8 cellular contexts compared by ENCODE assay signal in genomic region chr16:68079616-68080344, GRCh38. TPM values are rescaled to one million over a fixed set of nuclear protein-coding genes. Genes with fewer than 3 reads are reported as not detected.
A peak's percentile ranks its signal among the peaks of the same experiment; 100 is the strongest.
DNase-seq lines count a peak whose midpoint lies in the region; TF ChIP-seq lines count a peak whose summit lies in the region.

No MANE protein-coding gene starts in this region.

- no peak for TF ChIP-seq POLR2A in lower leg skin (IDR thresholded peaks at IDR 0.05)

- DNase-seq in C1 segment of cervical spinal cord (lab: John Stamatoyannopoulos, UW) = peak in 8 of 14 donors; percentile 22 to 52 (median 28)
- DNase-seq in T follicular helper cell (ENCODE audit: low read depth) = peak; percentile 36
- DNase-seq in activated naive CD8-positive, alpha-beta T cell treated with anti-CD3 and anti-CD28 coated beads for 36 hours = peak; percentile 78
- peak; percentile 75 to 94 for DNase-seq in lower leg skin (ENCODE audit: low spot score in 2 of 2)
- peak; percentile 43 to 52 for DNase-seq in stimulated activated CD8-positive, alpha-beta memory T cell treated with anti-CD3 and anti-CD28 coated beads, Interleukin-2, amount 100 ng/mL, for 1 hour (ENCODE audit: low read depth in 2 of 2)
- no peak for DNase-seq in NCI-H2029 (lab: John Stamatoyannopoulos, UW)
- no peak for DNase-seq in RKO (ENCODE audit: low spot score)
- no peak for DNase-seq in NCI-H2107 treated with DMSO at 0.1 percent for 48 hours (lab: John Stamatoyannopoulos, UW; ENCODE audit: unreplicated experiment)

- peaks cover 45% of the 10 kb centered on the region for H3K36me3 Mint-ChIP-seq in activated naive CD8-positive, alpha-beta T cell treated with anti-CD3 and anti-CD28 coated beads for 36 hours

- intact Hi-C loops in lower leg skin (cut with DNase I; ENCODE audit: low total_unique reads) = loop anchor here (10.0 kb wide), 1 partner anchor 155 kb away; the partner anchor contains the start of gene ESRP2

- H3K4me3 Mint-ChIP-seq in activated naive CD8-positive, alpha-beta T cell treated with anti-CD3 and anti-CD28 coated beads for 36 hours = peak overlapping the region; percentile 61

- peak overlapping the region; percentile 96 for H3K27ac Mint-ChIP-seq in activated naive CD8-positive, alpha-beta T cell treated with anti-CD3 and anti-CD28 coated beads for 36 hours

- H3K9me3 Mint-ChIP-seq in activated naive CD8-positive, alpha-beta T cell treated with anti-CD3 and anti-CD28 coated beads for 36 hours = no peaks in the 10 kb centered on the region

- peaks cover 78% of the 10 kb centered on the region for H3K4me1 Mint-ChIP-seq in activated naive CD8-positive, alpha-beta T cell treated with anti-CD3 and anti-CD28 coated beads for 36 hours

- 47 to 57% methylated on average over 13 of the region's 13 CpGs for WGBS in lower leg skin, 2 donors

- H3K27me3 Mint-ChIP-seq in activated naive CD8-positive, alpha-beta T cell treated with anti-CD3 and anti-CD28 coated beads for 36 hours = no peaks in the 10 kb centered on the region

- TF ChIP-seq CTCF in lower leg skin (IDR thresholded peaks at IDR 0.05) = no peak

- no peak overlapping the region for H3K4me3 ChIP-seq in lower leg skin (ENCODE audit: low read depth, poor library complexity, severe bottlenecking)

RNA-seq across cellular contexts. Expression of gene NFATC3, which starts 5.4 kb away (rescaled TPM):
- 10 to 100 TPM; 76.3 to 79.2 TPM for total RNA-seq in activated naive CD8-positive, alpha-beta T cell treated with anti-CD3 and anti-CD28 coated beads for 36 hours
- 10 to 100 TPM; 28.2 to 49.2 (median 31.9) TPM for total RNA-seq in lower leg skin

RNA-seq across cellular contexts. Expression of gene DUS2, which starts 56.7 kb away (rescaled TPM):
- 10 to 100 TPM; 34.6 to 39.1 TPM for total RNA-seq in activated naive CD8-positive, alpha-beta T cell treated with anti-CD3 and anti-CD28 coated beads for 36 hours
- total RNA-seq in lower leg skin = 10 to 100 TPM; 13.7 to 24.0 (median 14.8) TPM

RNA-seq across cellular contexts. Expression of gene DDX28, which starts 56.7 kb away (rescaled TPM):
- total RNA-seq in activated naive CD8-positive, alpha-beta T cell treated with anti-CD3 and anti-CD28 coated beads for 36 hours = 10 to 100 TPM; 32.0 to 32.3 TPM
- total RNA-seq in lower leg skin = 10 to 100 TPM; 11.0 to 21.1 (median 13.6) TPM

Comparison
In these comparisons a context has a peak if more than half of its experiments do, and no peak if none do; other contexts are left out.
1. DNase-seq: peak in C1 segment of cervical spinal cord (8 of 14), T follicular helper cell (single experiment), activated naive CD8-positive, alpha-beta T cell treated with anti-CD3 and anti-CD28 coated beads for 36 hours (single experiment), lower leg skin (2 of 2) and stimulated activated CD8-positive, alpha-beta memory T cell treated with anti-CD3 and anti-CD28 coated beads, Interleukin-2, amount 100 ng/mL, for 1 hour (2 of 2); none in NCI-H2029 (single experiment), RKO (single experiment) and NCI-H2107 treated with DMSO at 0.1 percent for 48 hours (single experiment).